8 cellular contexts compared by ENCODE assay signal in genomic region chr6:126804255-126805064, GRCh38.
DNase-seq lines count a peak whose midpoint lies in the region; ATAC-seq and TF ChIP-seq lines count a peak whose summit lies in the region.

No MANE protein-coding gene starts in this region.

- H3K36me3 ChIP-seq in kidney epithelial cell (ENCODE audit: control insufficient read depth, insufficient read depth, low read length), result no peaks in the 10 kb centered on the region
- H3K36me3 ChIP-seq in naive thymus-derived CD4-positive, alpha-beta T cell (ENCODE audit: control insufficient read depth in 2 of 3, insufficient read depth in 3 of 3, low read length in 3 of 3), result no peaks in the 10 kb centered on the region

- H3K9me3 Mint-ChIP-seq in naive thymus-derived CD4-positive, alpha-beta T cell, result peaks cover 0 to 2% (median 0%) of the 10 kb centered on the region in 11 donors

- intact Hi-C loops in naive thymus-derived CD4-positive, alpha-beta T cell (cut with micrococcal nuclease), result loop anchor here in 1 of 2 donors (1.0 kb wide), 1 partner anchor 317 kb away; no protein-coding TSS in a partner anchor

- POLR2A ChIA-PET in naive thymus-derived CD4-positive, alpha-beta T cell (lab: Charles Lee), result no interaction called here

- no peaks in the 10 kb centered on the region for H3K4me1 ChIP-seq in naive thymus-derived CD4-positive, alpha-beta T cell (ENCODE audit: control insufficient read depth in 2 of 2, insufficient read depth in 2 of 2, low read length in 2 of 2)

- H3K36me3 Mint-ChIP-seq in naive thymus-derived CD4-positive, alpha-beta T cell, result no peaks in the 10 kb centered on the region

- CTCF ChIA-PET in naive thymus-derived CD4-positive, alpha-beta T cell (lab: Charles Lee), result no interaction called here

- ATAC-seq in GM18868 (IDR thresholded peaks at IDR 0.05; ENCODE audit: unreplicated experiment), result peak; percentile 93
- peak; percentile 81 for ATAC-seq in HG02981 (IDR thresholded peaks at IDR 0.05; ENCODE audit: unreplicated experiment)
- no peak for ATAC-seq in naive thymus-derived CD4-positive, alpha-beta T cell

- H3K27ac ChIP-seq in naive thymus-derived CD4-positive, alpha-beta T cell (ENCODE audit: low read depth, low read length), result no peak overlapping the region

- H3K27ac Mint-ChIP-seq in naive thymus-derived CD4-positive, alpha-beta T cell, result no peak overlapping the region

- H3K27me3 Mint-ChIP-seq in naive thymus-derived CD4-positive, alpha-beta T cell, result peaks cover 0 to 9% (median 6%) of the 10 kb centered on the region in 5 donors

- no peaks in the 10 kb centered on the region for H3K4me1 Mint-ChIP-seq in naive thymus-derived CD4-positive, alpha-beta T cell

- H3K27me3 ChIP-seq in kidney epithelial cell (ENCODE audit: control insufficient read depth, insufficient read depth, low read length), result no peaks in the 10 kb centered on the region
- H3K27me3 ChIP-seq in naive thymus-derived CD4-positive, alpha-beta T cell (ENCODE audit: control insufficient read depth in 2 of 2, insufficient read depth in 2 of 2, low read length in 2 of 2), result no peaks in the 10 kb centered on the region

- peak; percentile 7 for DNase-seq in CMK (ENCODE audit: low read depth)
- DNase-seq in NCI-H226, result peak; percentile 44
- peak; percentile 13 for DNase-seq in brain pericyte (ENCODE audit: low read depth, low spot score)
- peak; percentile 2 for DNase-seq in kidney epithelial cell (ENCODE audit: low read depth)
- DNase-seq in ureter (ENCODE audit: low spot score), result no peak
- DNase-seq in naive thymus-derived CD4-positive, alpha-beta T cell, result no peak

- H3K4me3 Mint-ChIP-seq in naive thymus-derived CD4-positive, alpha-beta T cell, result no peak overlapping the region

- no peak overlapping the region for H3K4me3 ChIP-seq in kidney epithelial cell (ENCODE audit: low read depth, low read length)
- H3K4me3 ChIP-seq in naive thymus-derived CD4-positive, alpha-beta T cell (ENCODE audit: low read length), result no peak overlapping the region

- H3K9me3 ChIP-seq in naive thymus-derived CD4-positive, alpha-beta T cell (ENCODE audit: control insufficient read depth in 2 of 3, low read length in 3 of 3), result no peaks in the 10 kb centered on the region

- peak; percentile 74 for TF ChIP-seq CTCF in kidney epithelial cell (IDR thresholded peaks at IDR 0.05; ENCODE audit: insufficient read depth, low read length, poor library complexity, severe bottlenecking)

Comparison
In these comparisons a context has a peak if more than half of its experiments do, and no peak if none do; other contexts are left out.
1. DNase-seq: peak in CMK (single experiment), NCI-H226 (single experiment), brain pericyte (single experiment) and kidney epithelial cell (single experiment); none in ureter (single experiment) and naive thymus-derived CD4-positive, alpha-beta T cell (0 of 9).